10 cellular contexts compared by ENCODE assay signal in the genomic region with DNA sequence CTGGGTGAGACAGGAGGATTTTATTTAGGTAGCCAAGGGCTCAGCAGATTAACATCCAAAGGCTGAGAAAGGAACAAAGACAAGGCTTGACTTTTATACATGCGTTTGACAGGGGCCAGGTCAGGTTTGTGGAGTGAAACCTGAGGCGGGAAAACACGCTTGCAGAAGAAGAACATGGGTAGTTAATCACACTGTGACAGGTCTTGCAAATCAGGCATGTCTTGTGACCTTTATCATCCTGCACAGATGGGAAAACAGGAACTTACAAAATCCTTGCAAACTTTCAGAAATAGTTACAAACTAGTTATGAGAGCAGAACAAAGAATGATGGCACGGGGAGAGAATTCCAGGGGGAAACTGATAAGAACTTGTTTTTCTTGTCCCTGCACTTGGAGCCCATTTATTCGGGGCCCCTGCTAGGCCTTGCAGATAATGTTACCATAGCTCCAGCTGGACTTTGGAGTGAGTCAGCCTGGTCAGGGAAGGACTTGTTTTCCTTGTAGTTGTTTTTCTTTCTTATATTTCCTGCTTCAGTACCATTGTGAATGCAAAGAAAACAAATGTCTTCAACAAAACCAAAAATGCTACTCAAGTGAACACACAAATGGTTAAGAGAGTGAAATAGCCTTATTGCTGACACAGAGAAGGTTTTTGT.
A peak's percentile ranks its signal among the peaks of the same experiment; 100 is the strongest.
DNase-seq lines count a peak whose midpoint lies in the region; ATAC-seq and TF ChIP-seq lines count a peak whose summit lies in the region.
"Had no signal": no experiment of that assay in that cellular context is flagged by ENCODE, and none has a peak within 500 bp of the region (broad histone marks: within the 10 kb centered on the region; RNA-seq: fewer than 3 reads in every experiment).

No MANE protein-coding gene starts in this region.

- no peaks in the 10 kb centered on the region for H3K27me3 ChIP-seq in CD8-positive, alpha-beta memory T cell (ENCODE audit: insufficient read depth, low read length, poor library complexity, severe bottlenecking)
- no peaks in the 10 kb centered on the region for H3K27me3 ChIP-seq in brain microvascular endothelial cell (replicated peaks)
- H3K27me3 ChIP-seq in sigmoid colon: no peaks in the 10 kb centered on the region

- no peak for TF ChIP-seq EP300 in sigmoid colon (IDR thresholded peaks at IDR 0.05)

- TF ChIP-seq POLR2A in sigmoid colon (IDR thresholded peaks at IDR 0.05): no peak

- H3K36me3 Mint-ChIP-seq in CD8-positive, alpha-beta memory T cell: no peaks in the 10 kb centered on the region

- H3K36me3 ChIP-seq in CD8-positive, alpha-beta memory T cell (ENCODE audit: insufficient read depth, low read length): no peaks in the 10 kb centered on the region
- no peaks in the 10 kb centered on the region for H3K36me3 ChIP-seq in brain microvascular endothelial cell (replicated peaks)
- H3K36me3 ChIP-seq in sigmoid colon: no peaks in the 10 kb centered on the region

- intact Hi-C loops in sigmoid colon (cut with DNase I): no loop called here

- DNase-seq in CD8-positive, alpha-beta memory T cell: no peak
- peak; percentile 2 for DNase-seq in M059J (ENCODE audit: low read depth)
- DNase-seq in brain microvascular endothelial cell: peak; percentile 94
- peak; percentile 75 for DNase-seq in left kidney (ENCODE audit: low read depth, low spot score)
- no peak for DNase-seq in sigmoid colon
- DNase-seq in HuH-7.5 (ENCODE audit: low spot score): no peak
- DNase-seq in medulla oblongata (ENCODE audit: extremely low spot score): no peak
- DNase-seq: NCI-H1417 treated with DMSO at 0.1 percent for 48 hours had no signal

- TF ChIP-seq CTCF in brain microvascular endothelial cell (IDR thresholded peaks at IDR 0.05; ENCODE audit: low read depth, low read length, missing control alignments) (no peak), sigmoid colon (IDR thresholded peaks at IDR 0.05) (no peak)

- H3K27ac ChIP-seq in CD8-positive, alpha-beta memory T cell (ENCODE audit: low read depth, low read length): peak overlapping the region; percentile 25
- H3K27ac ChIP-seq in brain microvascular endothelial cell: peak overlapping the region; percentile 72
- no peak overlapping the region for H3K27ac ChIP-seq in sigmoid colon

- 10 to 16% methylated on average over 5 of the region's 5 CpGs for WGBS in sigmoid colon, 2 donors

- in situ Hi-C loops in brain microvascular endothelial cell (cut with HindIII; ENCODE audit: low pct_ligation_motif_present, low sequenced_read_pairs): no loop called here

- peaks cover 0 to 1% of the 10 kb centered on the region in 2 donors for H3K27me3 Mint-ChIP-seq in CD8-positive, alpha-beta memory T cell
- H3K27me3 Mint-ChIP-seq: B cell had no signal

- CTCF ChIA-PET in CD8-positive, alpha-beta memory T cell (lab: Charles Lee): no interaction called here

- no peaks in the 10 kb centered on the region for H3K4me1 ChIP-seq in CD8-positive, alpha-beta memory T cell (ENCODE audit: insufficient read depth, low read length)
- no peaks in the 10 kb centered on the region for H3K4me1 ChIP-seq in sigmoid colon

- POLR2A ChIA-PET in CD8-positive, alpha-beta memory T cell (lab: Charles Lee): no interaction called here

- no peak overlapping the region for H3K27ac Mint-ChIP-seq in CD8-positive, alpha-beta memory T cell
- H3K27ac Mint-ChIP-seq: B cell had no signal

- H3K4me3 ChIP-seq in CD8-positive, alpha-beta memory T cell (ENCODE audit: low read length): no peak overlapping the region
- H3K4me3 ChIP-seq in brain microvascular endothelial cell (ENCODE audit: low read depth, low read length): no peak overlapping the region
- H3K4me3 ChIP-seq in sigmoid colon: no peak overlapping the region

- no peak for ATAC-seq in HG02981 (IDR thresholded peaks at IDR 0.05; ENCODE audit: unreplicated experiment)

- no peaks in the 10 kb centered on the region for H3K9me3 ChIP-seq in CD8-positive, alpha-beta memory T cell (ENCODE audit: low read length)
- no peaks in the 10 kb centered on the region for H3K9me3 ChIP-seq in sigmoid colon

- H3K9me3 Mint-ChIP-seq in CD8-positive, alpha-beta memory T cell: peaks cover 0 to 29% (median 7%) of the 10 kb centered on the region in 5 donors

- H3K4me1 Mint-ChIP-seq in CD8-positive, alpha-beta memory T cell: no peaks in the 10 kb centered on the region
- H3K4me1 Mint-ChIP-seq: B cell had no signal

- H3K4me3 Mint-ChIP-seq in CD8-positive, alpha-beta memory T cell: no peak overlapping the region
- H3K4me3 Mint-ChIP-seq: B cell had no signal

Comparison
In these comparisons a context has a peak if more than half of its experiments do, and no peak if none do; other contexts are left out.
1. DNase-seq: peak in M059J (single experiment), brain microvascular endothelial cell (single experiment) and left kidney (single experiment); none in CD8-positive, alpha-beta memory T cell (0 of 5), sigmoid colon (single experiment), HuH-7.5 (single experiment) and medulla oblongata (single experiment).
2. H3K27ac ChIP-seq: peak in CD8-positive, alpha-beta memory T cell (single experiment) and brain microvascular endothelial cell (single experiment); none in sigmoid colon (0 of 4).